8 cellular contexts compared by ENCODE assay signal in the genomic region with DNA sequence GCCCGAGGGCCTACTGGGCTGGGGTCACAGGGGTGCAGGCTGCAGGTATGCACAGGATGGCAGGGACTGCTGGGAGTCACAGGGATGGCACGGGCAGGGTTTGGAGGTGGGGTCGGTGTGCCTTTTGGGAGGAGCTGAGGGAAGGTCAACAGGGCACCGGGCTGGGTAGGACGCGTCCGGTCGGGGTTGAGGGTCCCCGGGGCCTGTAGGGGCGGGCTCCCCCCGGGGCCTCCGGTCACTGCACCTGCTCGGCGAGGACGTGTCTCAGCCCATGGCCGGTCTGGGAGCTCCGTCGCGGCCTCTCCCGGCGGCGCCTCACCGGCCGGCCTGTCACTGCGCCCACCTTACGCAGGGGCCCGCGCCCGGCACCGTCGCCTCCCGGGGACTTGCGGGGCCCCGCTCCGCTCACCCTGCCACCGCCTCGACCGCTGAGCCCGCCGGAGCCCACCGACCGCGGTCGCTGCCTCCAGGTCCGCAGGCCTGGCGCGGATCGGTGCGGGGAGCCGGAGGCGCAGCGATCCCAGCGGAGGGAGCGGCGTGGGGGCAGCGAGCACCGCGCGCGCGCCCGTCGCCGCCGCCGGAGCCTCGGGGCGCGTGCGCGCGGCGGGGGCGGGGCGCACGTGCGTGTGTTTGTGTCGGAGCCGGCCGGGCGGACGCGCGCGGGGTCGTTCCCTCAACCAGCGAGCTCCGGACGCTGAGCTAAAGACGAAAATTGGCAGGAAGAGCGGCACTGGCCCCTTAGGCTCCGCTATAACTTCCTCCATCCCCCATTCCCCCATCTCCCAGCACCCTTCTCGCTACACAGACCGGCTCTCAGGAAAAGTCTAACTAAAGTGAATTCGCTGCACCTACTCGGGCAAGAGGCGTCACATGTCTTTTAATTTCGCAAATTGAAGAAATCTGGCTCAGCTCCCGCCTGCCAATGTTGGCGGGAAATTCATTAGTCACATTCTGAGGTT. TPM values are rescaled to one million over a fixed set of nuclear protein-coding genes. Genes with fewer than 3 reads are reported as not detected.
A peak's percentile ranks its signal among the peaks of the same experiment; 100 is the strongest.
DNase-seq lines count a peak whose midpoint lies in the region; ATAC-seq and TF ChIP-seq lines count a peak whose summit lies in the region.

A gene with protein sequence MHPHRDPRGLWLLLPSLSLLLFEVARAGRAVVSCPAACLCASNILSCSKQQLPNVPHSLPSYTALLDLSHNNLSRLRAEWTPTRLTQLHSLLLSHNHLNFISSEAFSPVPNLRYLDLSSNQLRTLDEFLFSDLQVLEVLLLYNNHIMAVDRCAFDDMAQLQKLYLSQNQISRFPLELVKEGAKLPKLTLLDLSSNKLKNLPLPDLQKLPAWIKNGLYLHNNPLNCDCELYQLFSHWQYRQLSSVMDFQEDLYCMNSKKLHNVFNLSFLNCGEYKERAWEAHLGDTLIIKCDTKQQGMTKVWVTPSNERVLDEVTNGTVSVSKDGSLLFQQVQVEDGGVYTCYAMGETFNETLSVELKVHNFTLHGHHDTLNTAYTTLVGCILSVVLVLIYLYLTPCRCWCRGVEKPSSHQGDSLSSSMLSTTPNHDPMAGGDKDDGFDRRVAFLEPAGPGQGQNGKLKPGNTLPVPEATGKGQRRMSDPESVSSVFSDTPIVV (minus strand): TSS at position 552 of the 959 bp plus-strand sequence. CDS start 815 bp downstream, outside the sequence.

- ATAC-seq in HG03108 (IDR thresholded peaks at IDR 0.05; ENCODE audit: unreplicated experiment) = no peak

- H3K9me3 ChIP-seq in liver (ENCODE audit: control insufficient read depth in 4 of 4, low read length in 3 of 4) = no peaks in the 10 kb centered on the region

- H3K4me1 ChIP-seq in liver (ENCODE audit: control insufficient read depth in 4 of 4, insufficient read depth in 4 of 4, low read length in 3 of 4) = peaks cover 3 to 19% (median 9%) of the 10 kb centered on the region in 4 donors

- H3K4me3 ChIP-seq in AG09309 (ENCODE audit: control insufficient read depth, low read depth, low read length) (peak within 1 kb of the TSS; percentile 67), liver (ENCODE audit: low read depth in 1 of 3, low read length in 3 of 3) (peak within 1 kb of the TSS; percentile 61 to 83 (median 70))

- H3K9ac ChIP-seq in liver (ENCODE audit: low read depth in 1 of 2, low read length in 2 of 2) = no peak within 1 kb of the TSS

- no peak for TF ChIP-seq CTCF in AG09309 (IDR thresholded peaks at IDR 0.05; ENCODE audit: control insufficient read depth, insufficient read depth, low read depth, low read length, missing control alignments)
- TF ChIP-seq CTCF in liver (IDR thresholded peaks at IDR 0.05; ENCODE audit: low read depth, low read length, missing input control) = no peak

- DNase-seq in AG09309 (ENCODE audit: low read depth) (no peak), GM19238 (ENCODE audit: insufficient read length, low spot score) (peak; percentile 74), NCI-H1092 (lab: John Stamatoyannopoulos, UW) (peak; percentile 45)
- DNase-seq in activated CD4-positive, alpha-beta T cell treated with anti-CD3 and anti-CD28 coated beads for 24 hours (ENCODE audit: low read depth in 2 of 2) = peak; percentile 50 to 58
- peak; percentile 44 to 60 (median 44) for DNase-seq in stimulated activated CD4-positive, alpha-beta T cell treated with anti-CD3 and anti-CD28 coated beads, TNF-alpha, amount 100 ng/mL, for 24 hours (ENCODE audit: low read depth in 3 of 3)

- H3K27ac ChIP-seq in cingulate gyrus (ENCODE audit: low read depth, low read length) (peak within 1 kb of the TSS; percentile 54), liver (ENCODE audit: low read depth in 1 of 2, low read length in 2 of 2) (no peak within 1 kb of the TSS)

- H3K36me3 ChIP-seq in liver (ENCODE audit: control insufficient read depth in 4 of 4, insufficient read depth in 3 of 4, low read depth in 1 of 4, low read length in 3 of 4) = no peaks in the 10 kb centered on the region

- TF ChIP-seq RAD21 in liver (IDR thresholded peaks at IDR 0.05) = no peak

- no peaks in the 10 kb centered on the region for H3K27me3 ChIP-seq in liver (ENCODE audit: control insufficient read depth in 4 of 4, insufficient read depth in 4 of 4, low read length in 3 of 4)

- WGBS in liver = 1% methylated on average over 100 of the region's 100 CpGs

TF ChIP-seq in liver, 16 proteins besides CTCF, POLR2A, EP300 and RAD21:
- TF ChIP-seq, protein P1, sequence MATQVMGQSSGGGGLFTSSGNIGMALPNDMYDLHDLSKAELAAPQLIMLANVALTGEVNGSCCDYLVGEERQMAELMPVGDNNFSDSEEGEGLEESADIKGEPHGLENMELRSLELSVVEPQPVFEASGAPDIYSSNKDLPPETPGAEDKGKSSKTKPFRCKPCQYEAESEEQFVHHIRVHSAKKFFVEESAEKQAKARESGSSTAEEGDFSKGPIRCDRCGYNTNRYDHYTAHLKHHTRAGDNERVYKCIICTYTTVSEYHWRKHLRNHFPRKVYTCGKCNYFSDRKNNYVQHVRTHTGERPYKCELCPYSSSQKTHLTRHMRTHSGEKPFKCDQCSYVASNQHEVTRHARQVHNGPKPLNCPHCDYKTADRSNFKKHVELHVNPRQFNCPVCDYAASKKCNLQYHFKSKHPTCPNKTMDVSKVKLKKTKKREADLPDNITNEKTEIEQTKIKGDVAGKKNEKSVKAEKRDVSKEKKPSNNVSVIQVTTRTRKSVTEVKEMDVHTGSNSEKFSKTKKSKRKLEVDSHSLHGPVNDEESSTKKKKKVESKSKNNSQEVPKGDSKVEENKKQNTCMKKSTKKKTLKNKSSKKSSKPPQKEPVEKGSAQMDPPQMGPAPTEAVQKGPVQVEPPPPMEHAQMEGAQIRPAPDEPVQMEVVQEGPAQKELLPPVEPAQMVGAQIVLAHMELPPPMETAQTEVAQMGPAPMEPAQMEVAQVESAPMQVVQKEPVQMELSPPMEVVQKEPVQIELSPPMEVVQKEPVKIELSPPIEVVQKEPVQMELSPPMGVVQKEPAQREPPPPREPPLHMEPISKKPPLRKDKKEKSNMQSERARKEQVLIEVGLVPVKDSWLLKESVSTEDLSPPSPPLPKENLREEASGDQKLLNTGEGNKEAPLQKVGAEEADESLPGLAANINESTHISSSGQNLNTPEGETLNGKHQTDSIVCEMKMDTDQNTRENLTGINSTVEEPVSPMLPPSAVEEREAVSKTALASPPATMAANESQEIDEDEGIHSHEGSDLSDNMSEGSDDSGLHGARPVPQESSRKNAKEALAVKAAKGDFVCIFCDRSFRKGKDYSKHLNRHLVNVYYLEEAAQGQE (IDR thresholded peaks at IDR 0.05) = no peak
- TF ChIP-seq GABPA (IDR thresholded peaks at IDR 0.05 in 1 of 2, conservative IDR thresholded peaks at IDR 0.05 in 1 of 2) (no peak), EGR1 (IDR thresholded peaks at IDR 0.05; ENCODE audit: low read depth in 2 of 2) (no peak), HNF4A (conservative IDR thresholded peaks at IDR 0.05) (no peak), SP1 (IDR thresholded peaks at IDR 0.05) (no peak), TAF1 (conservative IDR thresholded peaks at IDR 0.05) (no peak), NR2F2 (IDR thresholded peaks at IDR 0.05) (no peak), HNF4G (IDR thresholded peaks at IDR 0.05) (no peak), FOXA1 (IDR thresholded peaks at IDR 0.05) (no peak), JUND (IDR thresholded peaks at IDR 0.05) (no peak), RXRA (IDR thresholded peaks at IDR 0.05) (no peak)
- TF ChIP-seq, protein P2, sequence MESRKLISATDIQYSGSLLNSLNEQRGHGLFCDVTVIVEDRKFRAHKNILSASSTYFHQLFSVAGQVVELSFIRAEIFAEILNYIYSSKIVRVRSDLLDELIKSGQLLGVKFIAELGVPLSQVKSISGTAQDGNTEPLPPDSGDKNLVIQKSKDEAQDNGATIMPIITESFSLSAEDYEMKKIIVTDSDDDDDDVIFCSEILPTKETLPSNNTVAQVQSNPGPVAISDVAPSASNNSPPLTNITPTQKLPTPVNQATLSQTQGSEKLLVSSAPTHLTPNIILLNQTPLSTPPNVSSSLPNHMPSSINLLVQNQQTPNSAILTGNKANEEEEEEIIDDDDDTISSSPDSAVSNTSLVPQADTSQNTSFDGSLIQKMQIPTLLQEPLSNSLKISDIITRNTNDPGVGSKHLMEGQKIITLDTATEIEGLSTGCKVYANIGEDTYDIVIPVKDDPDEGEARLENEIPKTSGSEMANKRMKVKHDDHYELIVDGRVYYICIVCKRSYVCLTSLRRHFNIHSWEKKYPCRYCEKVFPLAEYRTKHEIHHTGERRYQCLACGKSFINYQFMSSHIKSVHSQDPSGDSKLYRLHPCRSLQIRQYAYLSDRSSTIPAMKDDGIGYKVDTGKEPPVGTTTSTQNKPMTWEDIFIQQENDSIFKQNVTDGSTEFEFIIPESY (IDR thresholded peaks at IDR 0.05) = no peak
- TF ChIP-seq, protein P3, sequence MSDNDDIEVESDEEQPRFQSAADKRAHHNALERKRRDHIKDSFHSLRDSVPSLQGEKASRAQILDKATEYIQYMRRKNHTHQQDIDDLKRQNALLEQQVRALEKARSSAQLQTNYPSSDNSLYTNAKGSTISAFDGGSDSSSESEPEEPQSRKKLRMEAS (IDR thresholded peaks at IDR 0.05) = no peak
- TF ChIP-seq, protein P4, sequence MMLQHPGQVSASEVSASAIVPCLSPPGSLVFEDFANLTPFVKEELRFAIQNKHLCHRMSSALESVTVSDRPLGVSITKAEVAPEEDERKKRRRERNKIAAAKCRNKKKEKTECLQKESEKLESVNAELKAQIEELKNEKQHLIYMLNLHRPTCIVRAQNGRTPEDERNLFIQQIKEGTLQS (IDR thresholded peaks at IDR 0.05) = no peak

RNA-seq across cellular contexts. Expression of the gene that starts here (rescaled TPM):
- 1 to 10 TPM in 1 of 2 donors, under 1 TPM in 1; 0.75 to 4.6 TPM for total RNA-seq in liver
- polyA plus RNA-seq in liver = 1 to 10 TPM; 1.7 to 2.0 TPM
